32 cellular contexts compared by ENCODE assay signal in the genomic region with DNA sequence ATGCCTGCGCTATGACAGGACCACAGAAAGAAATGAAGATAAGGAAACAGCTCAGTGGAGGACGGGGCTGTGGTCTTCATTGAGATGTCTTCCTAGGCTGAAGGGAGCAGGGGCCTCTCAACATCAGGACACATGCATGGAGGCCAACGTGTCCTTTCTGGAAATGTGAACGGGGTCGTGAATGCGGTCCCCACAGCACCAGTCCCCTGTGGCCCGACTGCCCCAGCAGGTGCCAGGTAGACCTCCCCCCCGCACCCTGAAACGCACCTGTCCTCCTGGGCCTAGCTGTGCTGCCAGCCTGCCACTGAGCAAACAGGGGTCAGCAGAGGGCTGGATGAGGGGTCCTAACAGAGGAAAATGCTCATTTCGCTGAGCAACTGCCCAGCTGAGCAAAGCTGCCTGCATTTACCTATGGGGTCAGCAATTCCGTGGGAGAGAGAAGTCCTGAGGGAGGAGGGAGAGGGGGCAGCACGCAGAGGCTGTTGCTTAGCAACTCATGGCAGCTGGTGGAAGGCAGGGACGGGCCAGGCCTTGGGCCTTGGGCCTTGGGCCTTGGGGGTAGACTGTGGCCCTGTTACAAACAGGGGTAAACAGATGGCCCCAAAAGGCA.
DNase-seq lines count a peak whose midpoint lies in the region; ATAC-seq, FAIRE-seq and TF ChIP-seq lines count a peak whose summit lies in the region.
"Had no signal": no experiment of that assay in that cellular context is flagged by ENCODE, and none has a peak within 500 bp of the region (broad histone marks: within the 10 kb centered on the region; RNA-seq: fewer than 3 reads in every experiment).

No MANE protein-coding gene starts in this region.

- no peak for FAIRE-seq in kidney (lab: Jason Lieb, UNC)
- FAIRE-seq: endometrium had no signal

- H3K4me3 ChIP-seq in HEK293 (ENCODE audit: low read depth, low read length) (no peak overlapping the region), kidney (ENCODE audit: low read length in 2 of 2) (no peak overlapping the region)
- H3K4me3 ChIP-seq: cardiac muscle cell, gastrocnemius medialis, ovary, smooth muscle cell, stomach had no signal

- POLR2A ChIA-PET in HEK293 (lab: Yijun Ruan, JAX), result no interaction called here

- no peak overlapping the region for H3K27ac ChIP-seq in HEK293 (ENCODE audit: extremely low read depth, low read depth, low read length)
- H3K27ac ChIP-seq in temporal lobe (ENCODE audit: low read depth, low read length), result peak overlapping the region; percentile 63
- H3K27ac ChIP-seq in kidney (ENCODE audit: low read depth in 2 of 2, low read length in 2 of 2), result no peak overlapping the region
- H3K27ac ChIP-seq: cardiac muscle cell, gastrocnemius medialis, stomach had no signal

- ATAC-seq in activated CD8-positive, alpha-beta memory T cell treated with anti-CD3 and anti-CD28 coated beads, Interleukin-2, amount 10 ng/mL, durations not matched to agents 7 days and 5 days, result no peak
- ATAC-seq in GM19452 (IDR thresholded peaks at IDR 0.05; ENCODE audit: unreplicated experiment) (no peak), GM21526 (IDR thresholded peaks at IDR 0.05; ENCODE audit: low FRiP score, unreplicated experiment) (no peak)
- ATAC-seq: gastrocnemius medialis; naive thymus-derived CD8-positive, alpha-beta T cell had no signal

- H3K4me1 ChIP-seq in HEK293 (ENCODE audit: control insufficient read depth, insufficient read depth, low read length) (no peaks in the 10 kb centered on the region), kidney (ENCODE audit: control insufficient read depth in 1 of 2, insufficient read depth in 1 of 2, low read depth in 1 of 2, low read length in 2 of 2) (peaks cover 8% of the 10 kb centered on the region in 2 donors)
- H3K4me1 ChIP-seq: Caco-2, gastrocnemius medialis had no signal

- no peaks in the 10 kb centered on the region for H3K27me3 Mint-ChIP-seq in activated CD8-positive, alpha-beta memory T cell treated with anti-CD3 and anti-CD28 coated beads, Interleukin-2, amount 10 ng/mL, durations not matched to agents 7 days and 5 days
- peaks cover 4% of the 10 kb centered on the region for H3K27me3 Mint-ChIP-seq in glutamatergic neuron (ENCODE audit: unreplicated experiment)
- H3K27me3 Mint-ChIP-seq: activated naive CD8-positive, alpha-beta T cell; dendritic cell treated with granulocyte-macrophage colony-stimulating factor and Interleukin-4, amounts not matched to agents 40 ng/mL and 50 ng/mL, for 4 days; naive thymus-derived CD8-positive, alpha-beta T cell had no signal

- H3K27ac Mint-ChIP-seq in activated CD8-positive, alpha-beta memory T cell treated with anti-CD3 and anti-CD28 coated beads, Interleukin-2, amount 10 ng/mL, durations not matched to agents 7 days and 5 days, result no peak overlapping the region
- H3K27ac Mint-ChIP-seq in glutamatergic neuron (ENCODE audit: unreplicated experiment), result peak overlapping the region; percentile 50
- H3K27ac Mint-ChIP-seq: activated naive CD8-positive, alpha-beta T cell; dendritic cell treated with granulocyte-macrophage colony-stimulating factor and Interleukin-4, amounts not matched to agents 40 ng/mL and 50 ng/mL, for 4 days; mesothelial cell of epicardium had no signal

- H3K9me3 Mint-ChIP-seq in activated CD8-positive, alpha-beta memory T cell treated with anti-CD3 and anti-CD28 coated beads, Interleukin-2, amount 10 ng/mL, durations not matched to agents 7 days and 5 days (ENCODE audit: low read depth), result no peaks in the 10 kb centered on the region
- peaks cover 2% of the 10 kb centered on the region for H3K9me3 Mint-ChIP-seq in glutamatergic neuron (ENCODE audit: unreplicated experiment)
- H3K9me3 Mint-ChIP-seq: dendritic cell treated with granulocyte-macrophage colony-stimulating factor and Interleukin-4, amounts not matched to agents 40 ng/mL and 50 ng/mL, for 4 days; mesothelial cell of epicardium; naive thymus-derived CD8-positive, alpha-beta T cell had no signal

- CTCF ChIA-PET in activated CD8-positive, alpha-beta memory T cell treated with anti-CD3 and anti-CD28 coated beads, Interleukin-2, amount 10 ng/mL, durations not matched to agents 7 days and 5 days (lab: Charles Lee), result interaction anchor here (1.5 kb wide), 1 partner anchor 169 kb away, joined by 5 read pairs; no protein-coding TSS in a partner anchor
- CTCF ChIA-PET in HEK293 (lab: Yijun Ruan, JAX), result interaction anchor here (1.1 to 2.2 kb wide), 3 partner anchors 8 to 405 kb away, joined by 3 to 11 read pairs (median 7); no protein-coding TSS in a partner anchor

- no peak overlapping the region for H3K9ac ChIP-seq in kidney (ENCODE audit: low read length in 2 of 2)

- TF ChIP-seq CTCF in HEK293 (tag by site-specific recombination; IDR thresholded peaks at IDR 0.05) (no peak), glutamatergic neuron (IDR thresholded peaks at IDR 0.05; ENCODE audit: partially characterized antibody, unreplicated experiment) (no peak), kidney (IDR thresholded peaks at IDR 0.05; ENCODE audit: borderline replicate concordance, extremely low read depth, insufficient read depth) (no peak)

- no peaks in the 10 kb centered on the region for H3K9me3 ChIP-seq in HEK293 (ENCODE audit: control insufficient read depth, insufficient read depth, low read depth, low read length)
- H3K9me3 ChIP-seq in kidney (ENCODE audit: control insufficient read depth in 1 of 2, low read length in 2 of 2), result no peaks in the 10 kb centered on the region
- H3K9me3 ChIP-seq: BE2C, Caco-2, gastrocnemius medialis, ovary, stomach had no signal

- no peaks in the 10 kb centered on the region for H3K36me3 Mint-ChIP-seq in activated CD8-positive, alpha-beta memory T cell treated with anti-CD3 and anti-CD28 coated beads, Interleukin-2, amount 10 ng/mL, durations not matched to agents 7 days and 5 days
- H3K36me3 Mint-ChIP-seq in glutamatergic neuron (ENCODE audit: unreplicated experiment), result no peaks in the 10 kb centered on the region
- H3K36me3 Mint-ChIP-seq: activated naive CD8-positive, alpha-beta T cell; mesothelial cell of epicardium; naive thymus-derived CD8-positive, alpha-beta T cell had no signal

- H3K36me3 ChIP-seq in HEK293 (ENCODE audit: control insufficient read depth in 2 of 2, insufficient read depth in 1 of 2, low read length in 2 of 2) (no peaks in the 10 kb centered on the region), kidney (ENCODE audit: control insufficient read depth in 1 of 2, insufficient read depth in 2 of 2, low read length in 2 of 2) (no peaks in the 10 kb centered on the region)
- H3K36me3 ChIP-seq: BE2C, cardiac muscle cell, gastrocnemius medialis, ovary had no signal

- no peak overlapping the region for H3K4me3 Mint-ChIP-seq in activated CD8-positive, alpha-beta memory T cell treated with anti-CD3 and anti-CD28 coated beads, Interleukin-2, amount 10 ng/mL, durations not matched to agents 7 days and 5 days
- peak overlapping the region; percentile 43 for H3K4me3 Mint-ChIP-seq in glutamatergic neuron (ENCODE audit: unreplicated experiment)
- H3K4me3 Mint-ChIP-seq: activated naive CD8-positive, alpha-beta T cell; dendritic cell treated with granulocyte-macrophage colony-stimulating factor and Interleukin-4, amounts not matched to agents 40 ng/mL and 50 ng/mL, for 4 days; mesothelial cell of epicardium; naive thymus-derived CD8-positive, alpha-beta T cell had no signal

- intact Hi-C loops in kidney (cut with DNase I), result no loop called here

- peak; percentile 34 for DNase-seq in activated CD8-positive, alpha-beta memory T cell treated with anti-CD3 and anti-CD28 coated beads, Interleukin-2, amount 10 ng/mL, durations not matched to agents 7 days and 5 days
- DNase-seq in activated CD8-positive, alpha-beta memory T cell treated with anti-CD3 and anti-CD28 coated beads, Interleukin-2, amount 50 U/mL, for 4 hours, result no peak
- DNase-seq in glutamatergic neuron (no peak), kidney (no peak)
- DNase-seq: activated CD4-positive, alpha-beta T cell treated with anti-CD3 and anti-CD28 coated beads for 4 hours; BE2C; Caco-2; DMS79 treated with DMSO at 0.1 percent for 48 hours; gastrocnemius medialis; GF-D8; KG1; left ventricle myocardium superior; MM.1S; naive thymus-derived CD8-positive, alpha-beta T cell; NCI-H2029; NCI-H446; NCI-H82; RPMI8226; stimulated activated CD4-positive, alpha-beta T cell treated with anti-CD3 and anti-CD28 coated beads, Interleukin-1b, Interleukin-23, amount 100 ng/mL, for 48 hours; stomach; trophoblast cell had no signal

- peaks cover 7% of the 10 kb centered on the region for H3K4me1 Mint-ChIP-seq in activated CD8-positive, alpha-beta memory T cell treated with anti-CD3 and anti-CD28 coated beads, Interleukin-2, amount 10 ng/mL, durations not matched to agents 7 days and 5 days
- peaks cover 28% of the 10 kb centered on the region for H3K4me1 Mint-ChIP-seq in glutamatergic neuron (ENCODE audit: low read depth, unreplicated experiment)

TF ChIP-seq in HEK293, 187 proteins besides CTCF, POLR2A, EP300 and RAD21:
- TF ChIP-seq ZSCAN30 (tag by site-specific recombination; IDR thresholded peaks at IDR 0.05), result no peak
- TF ChIP-seq ZNF561 (tag by site-specific recombination; IDR thresholded peaks at IDR 0.05; ENCODE audit: borderline replicate concordance), result no peak
- TF ChIP-seq EGR2 (tag by site-specific recombination; IDR thresholded peaks at IDR 0.05; ENCODE audit: low read depth), result peak; percentile 24; the same call in 1 of the 2 replicates
- TF ChIP-seq, protein P1, sequence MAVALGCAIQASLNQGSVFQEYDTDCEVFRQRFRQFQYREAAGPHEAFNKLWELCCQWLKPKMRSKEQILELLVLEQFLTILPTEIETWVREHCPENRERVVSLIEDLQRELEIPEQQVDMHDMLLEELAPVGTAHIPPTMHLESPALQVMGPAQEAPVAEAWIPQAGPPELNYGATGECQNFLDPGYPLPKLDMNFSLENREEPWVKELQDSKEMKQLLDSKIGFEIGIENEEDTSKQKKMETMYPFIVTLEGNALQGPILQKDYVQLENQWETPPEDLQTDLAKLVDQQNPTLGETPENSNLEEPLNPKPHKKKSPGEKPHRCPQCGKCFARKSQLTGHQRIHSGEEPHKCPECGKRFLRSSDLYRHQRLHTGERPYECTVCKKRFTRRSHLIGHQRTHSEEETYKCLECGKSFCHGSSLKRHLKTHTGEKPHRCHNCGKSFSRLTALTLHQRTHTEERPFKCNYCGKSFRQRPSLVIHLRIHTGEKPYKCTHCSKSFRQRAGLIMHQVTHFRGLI (tag by site-specific recombination; IDR thresholded peaks at IDR 0.05), result no peak
TF ChIP-seq in HEK293: peak in this region for 1.
